In the genomic region with DNA sequence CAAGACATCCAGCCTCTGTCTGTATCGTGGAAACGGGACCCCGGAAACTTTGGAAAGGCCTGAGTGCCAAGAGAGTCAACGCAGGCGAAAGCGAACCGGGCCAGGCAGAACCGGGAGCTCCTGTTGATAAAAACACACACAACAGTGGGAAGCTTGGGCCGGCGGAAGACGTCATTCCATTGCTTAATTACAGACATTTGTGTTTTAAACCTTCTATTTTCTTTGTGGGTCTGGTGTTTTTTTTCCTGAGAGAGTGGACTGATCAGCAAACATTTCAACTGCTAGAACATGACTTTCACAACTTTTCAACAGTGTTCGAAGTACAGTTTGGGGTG, we compare ENCODE assay signal across 8 cellular contexts. TPM values are rescaled to one million over a fixed set of nuclear protein-coding genes. Genes with fewer than 3 reads are reported as not detected.
DNase-seq lines count a peak whose midpoint lies in the region; ATAC-seq and TF ChIP-seq lines count a peak whose summit lies in the region.

No MANE protein-coding gene starts in this region.

- H3K9me2 ChIP-seq in PC-9 (ENCODE audit: insufficient read depth) = no peaks in the 10 kb centered on the region

- no peaks in the 10 kb centered on the region for H3K36me3 ChIP-seq in BLaER1 treated with 17β-estradiol and CSF1 and Interleukin-3, amounts not matched to agents 10 nM and 100 nM
- H3K36me3 ChIP-seq in PC-9 (ENCODE audit: low read depth) (no peaks in the 10 kb centered on the region), esophagus squamous epithelium (no peaks in the 10 kb centered on the region), neural progenitor cell (no peaks in the 10 kb centered on the region)

- intact Hi-C loops in PC-9 (cut with micrococcal nuclease; ENCODE audit: unreplicated experiment) (no loop called here), esophagus squamous epithelium (cut with DNase I) (no loop called here)

- POLR2A ChIA-PET in PC-9 (lab: Charles Lee; ENCODE audit: unreplicated experiment) = interaction anchor here (0.7 kb wide), 1 partner anchor 461 kb away, joined by 3 read pairs; no protein-coding TSS in a partner anchor

- H3K4me3 ChIP-seq in BLaER1 treated with 17β-estradiol and CSF1 and Interleukin-3, amounts not matched to agents 10 nM and 100 nM = peak overlapping the region; percentile 55 to 73 (median 61)
- peak overlapping the region; percentile 85 for H3K4me3 ChIP-seq in PC-9
- H3K4me3 ChIP-seq in esophagus squamous epithelium = peak overlapping the region; percentile 34 to 80 (median 56)
- peak overlapping the region; percentile 44 for H3K4me3 ChIP-seq in neural progenitor cell

- H3K9me3 ChIP-seq in BLaER1 treated with 17β-estradiol and CSF1 and Interleukin-3, amounts not matched to agents 10 nM and 100 nM (replicated peaks in 1 of 11) = peaks cover 0 to 7% (median 0%) of the 10 kb centered on the region in 11 experiments; a peak in 2 of 22 replicates
- H3K9me3 ChIP-seq in PC-9 (ENCODE audit: insufficient read depth, low read depth) = no peaks in the 10 kb centered on the region
- H3K9me3 ChIP-seq in esophagus squamous epithelium = no peaks in the 10 kb centered on the region
- H3K9me3 ChIP-seq in neural progenitor cell (ENCODE audit: low read depth) = no peaks in the 10 kb centered on the region

- peaks cover 22 to 42% (median 35%) of the 10 kb centered on the region in 10 experiments for H3K4me1 ChIP-seq in BLaER1 treated with 17β-estradiol and CSF1 and Interleukin-3, amounts not matched to agents 10 nM and 100 nM
- H3K4me1 ChIP-seq in PC-9 (replicated peaks; ENCODE audit: insufficient read depth) (peaks cover 17% of the 10 kb centered on the region), esophagus squamous epithelium (peaks cover 9 to 26% (median 18%) of the 10 kb centered on the region in 3 donors), neural progenitor cell (peaks cover 12% of the 10 kb centered on the region)

- H3K4me3 Mint-ChIP-seq in neural progenitor cell = peak overlapping the region; percentile 90

- H3K27ac ChIP-seq in BLaER1 treated with 17β-estradiol and CSF1 and Interleukin-3, amounts not matched to agents 10 nM and 100 nM = no peak overlapping the region
- H3K27ac ChIP-seq in PC-9 = no peak overlapping the region
- peak overlapping the region; percentile 24 to 67 (median 52) for H3K27ac ChIP-seq in esophagus squamous epithelium
- H3K27ac ChIP-seq in neural progenitor cell = no peak overlapping the region

- H3K9ac ChIP-seq in BLaER1 treated with 17β-estradiol and CSF1 and Interleukin-3, amounts not matched to agents 10 nM and 100 nM = peak overlapping the region in 4 of 11 experiments; percentile 35 to 66 (median 58); a peak in 5 of 22 replicates
- no peak overlapping the region for H3K9ac ChIP-seq in neural progenitor cell

- H3F3A ChIP-seq in PC-9 (ENCODE audit: insufficient read depth, low read depth) (peaks cover 12% of the 10 kb centered on the region), neural progenitor cell (ENCODE audit: low read depth) (peaks cover 29% of the 10 kb centered on the region)

- H3K4me2 ChIP-seq in BLaER1 treated with 17β-estradiol and CSF1 and Interleukin-3, amounts not matched to agents 10 nM and 100 nM = peak overlapping the region; percentile 93 to 98 (median 95)
- peak overlapping the region; percentile 80 for H3K4me2 ChIP-seq in PC-9
- H3K4me2 ChIP-seq in neural progenitor cell = peak overlapping the region; percentile 75

- TSS peak; percentile 86 for BruUV-seq in PC-9 (replicated peaks; lab: Mats Ljungman, UMichigan)

- H2AFZ ChIP-seq in PC-9 = peak overlapping the region; percentile 90
- H2AFZ ChIP-seq in neural progenitor cell (replicated peaks) = peak overlapping the region; percentile 51

- no peak for ATAC-seq in GM18517 (IDR thresholded peaks at IDR 0.05; ENCODE audit: unreplicated experiment)

- H3K27ac Mint-ChIP-seq in neural progenitor cell = peak overlapping the region; percentile 57

- no peak for TF ChIP-seq POLR2A in esophagus squamous epithelium (IDR thresholded peaks at IDR 0.05)

- 15 to 28% methylated on average over 9 to 10 of the region's 12 CpGs for WGBS in esophagus squamous epithelium, 2 donors

- H3K27me3 Mint-ChIP-seq in neural progenitor cell (ENCODE audit: insufficient read depth, low read depth) = peaks cover 8% of the 10 kb centered on the region

- H3K9me3 Mint-ChIP-seq in neural progenitor cell = no peaks in the 10 kb centered on the region

- H3K27me3 ChIP-seq in BLaER1 treated with 17β-estradiol and CSF1 and Interleukin-3, amounts not matched to agents 10 nM and 100 nM = peaks cover 53 to 73% (median 69%) of the 10 kb centered on the region in 11 experiments
- H3K27me3 ChIP-seq in PC-9 (ENCODE audit: insufficient read depth, low read depth) (no peaks in the 10 kb centered on the region), esophagus squamous epithelium (peaks cover 0 to 74% (median 2%) of the 10 kb centered on the region in 4 donors), neural progenitor cell (peaks cover 59% of the 10 kb centered on the region)

- H3K79me2 ChIP-seq in PC-9 (ENCODE audit: low read depth) = no peaks in the 10 kb centered on the region
- peaks cover 6% of the 10 kb centered on the region for H3K79me2 ChIP-seq in neural progenitor cell (ENCODE audit: low read depth)

- no peak for TF ChIP-seq CTCF in PC-9 (conservative IDR thresholded peaks at IDR 0.05)
- TF ChIP-seq CTCF in esophagus squamous epithelium (IDR thresholded peaks at IDR 0.05) = no peak
- no peak for TF ChIP-seq CTCF in neural progenitor cell (IDR thresholded peaks at IDR 0.05)

- H3K4me1 Mint-ChIP-seq in neural progenitor cell = peaks cover 32% of the 10 kb centered on the region

- CTCF ChIA-PET in PC-9 (lab: Charles Lee) = interaction anchor here (0.6 kb wide), 1 partner anchor 39 kb away, joined by 18 read pairs; no protein-coding TSS in a partner anchor

- DNase-seq in PC-9 (no peak), esophagus squamous epithelium (lab: John Stamatoyannopoulos, UW) (no peak), neural progenitor cell (ENCODE audit: low spot score) (no peak), NCI-H1436 treated with DMSO at 0.1 percent for 48 hours (lab: John Stamatoyannopoulos, UW) (no peak), MV-4-11 (lab: John Stamatoyannopoulos, UW) (no peak), germinal center (ENCODE audit: low spot score) (no peak)

- peaks cover 0 to 4% (median 0%) of the 10 kb centered on the region in 11 experiments; a peak in 1 of 22 replicates for H4K20me1 ChIP-seq in BLaER1 treated with 17β-estradiol and CSF1 and Interleukin-3, amounts not matched to agents 10 nM and 100 nM
- H4K20me1 ChIP-seq in PC-9 (ENCODE audit: insufficient read depth) (no peaks in the 10 kb centered on the region), neural progenitor cell (ENCODE audit: low read depth) (peaks cover 9% of the 10 kb centered on the region)

- H3K36me3 Mint-ChIP-seq in neural progenitor cell = no peaks in the 10 kb centered on the region

RNA-seq across cellular contexts. Expression of gene RNF157, which starts 0.9 kb away (rescaled TPM):
- total RNA-seq in PC-9 (2021) = 5.7 and 7.2 TPM in 2 replicates
- 1 to 10 TPM in 1 of 4 donors, under 1 TPM in 3; 0.11 to 3.4 (median 0.26) TPM for total RNA-seq in esophagus squamous epithelium
- total RNA-seq in neural progenitor cell (ENCODE audit: low replicate concordance) = 18.5 and 21.0 TPM in 2 replicates

RNA-seq across cellular contexts. Expression of gene UBALD2, which starts 24.0 kb away (rescaled TPM):
- 110 and 134 TPM in 2 replicates for total RNA-seq in PC-9 (2021)
- 10 to 100 TPM in 3 of 4 donors, 1 to 10 TPM in 1; 7.9 to 27.2 (median 13.6) TPM for total RNA-seq in esophagus squamous epithelium
- 4.2 and 10.7 TPM in 2 replicates for total RNA-seq in neural progenitor cell (ENCODE audit: low replicate concordance)

Comparison
In these comparisons a context has a peak if more than half of its experiments do, and no peak if none do; other contexts are left out.
1. H3K27ac ChIP-seq: peak in esophagus squamous epithelium (4 of 4); none in BLaER1 treated with 17β-estradiol and CSF1 and Interleukin-3, amounts not matched to agents 10 nM and 100 nM (0 of 11), PC-9 (single experiment) and neural progenitor cell (single experiment).
2. Peak in every context shown above with its lines, with median percentiles within 50 percentile points of each other: H3K4me2 ChIP-seq and H3K4me3 ChIP-seq.